9 cellular contexts compared by ENCODE assay signal in the genomic region with DNA sequence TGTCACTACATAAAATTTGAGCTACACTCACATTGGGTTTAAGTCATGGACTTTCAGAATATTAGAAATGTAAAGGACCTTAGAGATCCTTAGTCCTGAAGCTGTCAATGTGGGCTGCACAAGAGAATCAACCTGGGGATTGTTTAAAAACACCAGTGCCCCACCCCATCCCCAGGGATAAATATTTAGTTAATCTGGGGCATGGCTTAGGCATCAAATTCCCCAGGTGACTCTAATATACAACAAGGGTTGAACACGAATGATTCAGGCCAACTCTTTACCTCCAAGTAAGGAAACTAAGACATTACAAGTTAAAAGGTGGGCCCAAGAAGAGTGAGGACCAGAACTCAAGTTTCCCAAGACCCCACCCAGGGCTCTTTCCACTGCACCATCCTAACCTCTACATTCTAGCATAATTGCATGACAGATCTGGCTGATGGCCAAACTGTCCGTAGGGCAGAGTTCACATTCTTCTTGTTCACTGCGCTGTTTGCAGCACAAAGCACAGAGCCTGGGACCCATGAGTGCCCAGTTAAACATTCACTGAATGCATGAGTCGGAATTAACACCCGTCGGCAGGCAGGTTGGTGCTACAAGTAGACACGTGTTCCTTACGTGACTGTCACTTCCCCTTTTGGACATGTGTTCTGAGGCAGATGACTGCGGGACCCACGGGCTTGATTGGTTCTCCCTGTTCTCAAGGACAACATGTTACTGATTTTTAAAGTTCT.
A peak's percentile ranks its signal among the peaks of the same experiment; 100 is the strongest.
DNase-seq lines count a peak whose midpoint lies in the region; ATAC-seq and TF ChIP-seq lines count a peak whose summit lies in the region.
"Had no signal": no experiment of that assay in that cellular context is flagged by ENCODE, and none has a peak within 500 bp of the region (broad histone marks: within the 10 kb centered on the region; RNA-seq: fewer than 3 reads in every experiment).

No MANE protein-coding gene starts in this region.

- peak; percentile 46 for DNase-seq in NCI-H748 (lab: John Stamatoyannopoulos, UW; ENCODE audit: unreplicated experiment)
- DNase-seq in NCI-H748 treated with DMSO at 0.1 percent for 48 hours (lab: John Stamatoyannopoulos, UW) = no peak
- peak; percentile 26 for DNase-seq in NB4 (ENCODE audit: low read depth)
- DNase-seq in kidney glomerular epithelial cell (lab: John Stamatoyannopoulos, UW) = peak; percentile 82
- DNase-seq in GM19240 (ENCODE audit: insufficient read length, low spot score) = no peak
- DNase-seq in NCI-H524 treated with DMSO at 0.1 percent for 48 hours (lab: John Stamatoyannopoulos, UW) = no peak
- DNase-seq in iPS-NIHi7 (ENCODE audit: extremely low spot score) = no peak

- no peak for TF ChIP-seq CTCF in NB4 (IDR thresholded peaks at IDR 0.05; ENCODE audit: low read depth, low read length)

- no peak for TF ChIP-seq POLR2A in NB4 (IDR thresholded peaks at IDR 0.05; ENCODE audit: extremely low read depth, insufficient read length)

- no peak overlapping the region for H3K4me3 ChIP-seq in NB4 (ENCODE audit: low read depth, low read length)

- peak; percentile 83 for ATAC-seq in HG02588 (IDR thresholded peaks at IDR 0.05; ENCODE audit: unreplicated experiment)
- ATAC-seq: Panc1 had no signal

Comparison
In these comparisons a context has a peak if more than half of its experiments do, and no peak if none do; other contexts are left out.
1. DNase-seq: peak in NCI-H748 (single experiment), NB4 (single experiment) and kidney glomerular epithelial cell (single experiment); none in NCI-H748 treated with DMSO at 0.1 percent for 48 hours (single experiment), GM19240 (single experiment), NCI-H524 treated with DMSO at 0.1 percent for 48 hours (single experiment) and iPS-NIHi7 (single experiment).